In the genomic region with DNA sequence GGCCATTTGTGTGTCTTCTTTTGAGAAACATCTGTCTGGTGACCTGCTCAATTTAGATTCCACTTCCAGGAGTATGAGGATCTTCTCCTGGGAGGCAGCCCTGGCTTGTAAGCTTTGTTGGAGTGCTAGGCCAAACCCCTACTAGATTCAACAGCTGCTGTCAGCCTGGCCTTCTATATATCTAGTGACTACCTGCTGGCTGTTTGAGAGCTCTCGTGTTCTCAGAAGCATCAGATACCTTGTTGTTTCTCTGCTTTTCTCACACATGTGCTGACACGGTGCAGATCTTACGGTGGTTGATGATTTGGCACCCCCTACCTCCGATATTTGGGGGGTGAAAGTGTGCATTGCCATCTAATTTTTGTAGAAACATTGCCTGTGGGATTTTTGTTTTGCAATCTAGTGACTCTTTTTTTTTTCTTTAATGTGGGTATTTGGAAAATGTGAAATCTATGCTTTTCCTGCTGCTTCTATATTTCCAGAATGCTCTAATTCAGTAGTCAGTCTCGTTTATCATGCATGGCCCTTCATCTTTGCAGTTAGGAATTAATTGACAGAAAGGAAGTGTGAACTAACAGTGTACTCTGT, we compare ENCODE assay signal across 15 cellular contexts. TPM values are rescaled to one million over a fixed set of nuclear protein-coding genes. Genes with fewer than 3 reads are reported as not detected.
A peak's percentile ranks its signal among the peaks of the same experiment; 100 is the strongest.
DNase-seq lines count a peak whose midpoint lies in the region; ATAC-seq and TF ChIP-seq lines count a peak whose summit lies in the region.
"Had no signal": no experiment of that assay in that cellular context is flagged by ENCODE, and none has a peak within 500 bp of the region (broad histone marks: within the 10 kb centered on the region; RNA-seq: fewer than 3 reads in every experiment).

No MANE protein-coding gene starts in this region.

- CTCF ChIA-PET in AG04450 (lab: Charles Lee), result interaction anchor here (0.5 to 1.4 kb wide), 3 partner anchors 16 to 334 kb away, joined by 3 to 6 read pairs (median 5); no protein-coding TSS in a partner anchor

- no peak overlapping the region for H4K8ac ChIP-seq in mesendoderm (ENCODE audit: low read depth, low read length)

- WGBS in mesendoderm (ENCODE audit: extremely low coverage, insufficient coverage, low lambda C conversion rate), result no CpG with 5 or more reads among the region's 5 CpGs

- peaks cover 4% of the 10 kb centered on the region for H3K79me1 ChIP-seq in mesendoderm (ENCODE audit: low read length)

- DNase-seq in AG04450 (ENCODE audit: low read depth, low spot score) (peak; percentile 66), MG63 (peak; percentile 43), dedifferentiated amniotic fluid mesenchymal stem cell (ENCODE audit: extremely low spot score) (peak; percentile 33), mesendoderm (peak; percentile 71), NCI-H2227 (lab: John Stamatoyannopoulos, UW; ENCODE audit: unreplicated experiment) (no peak), hippocampal formation (lab: John Stamatoyannopoulos, UW) (no peak)
- DNase-seq: activated CD8-positive, alpha-beta memory T cell treated with anti-CD3 and anti-CD28 coated beads, Interleukin-2, amount 10 ng/mL, durations not matched to agents 7 days and 5 days; AML-193; effector CD4-positive, alpha-beta T cell; GOT3; NCI-H1105; NCI-H524 treated with DMSO at 0.1 percent for 48 hours; pancreas had no signal

- H3K27me3 ChIP-seq in AG04450 (ENCODE audit: control insufficient read depth, insufficient read depth, low read length) (no peaks in the 10 kb centered on the region), MG63 (no peaks in the 10 kb centered on the region; the same call in 1 of the 2 replicates), mesendoderm (ENCODE audit: insufficient read depth, low read length, poor library complexity) (no peaks in the 10 kb centered on the region)
- H3K27me3 ChIP-seq: pancreas had no signal

- H3K56ac ChIP-seq in mesendoderm (ENCODE audit: low read length), result no peak overlapping the region

- H2BK120ac ChIP-seq in mesendoderm (ENCODE audit: low read depth, low read length), result no peak overlapping the region

- H3K4me3 ChIP-seq in AG04450 (ENCODE audit: low read depth, low read length) (peak overlapping the region; percentile 98), MG63 (peak overlapping the region; percentile 55), mesendoderm (ENCODE audit: low read length) (no peak overlapping the region)
- H3K4me3 ChIP-seq: pancreas had no signal

- peaks cover 16% of the 10 kb centered on the region for H3K79me2 ChIP-seq in mesendoderm (ENCODE audit: control insufficient read depth, insufficient read depth, low read length)

- peaks cover 32% of the 10 kb centered on the region for H3K36me3 ChIP-seq in MG63
- H3K36me3 ChIP-seq in mesendoderm (ENCODE audit: control insufficient read depth, insufficient read depth, low read length), result peaks cover 3% of the 10 kb centered on the region

- H2AK5ac ChIP-seq in mesendoderm (ENCODE audit: low read length), result no peak overlapping the region

- no peak for TF ChIP-seq CTCF in AG04450 (IDR thresholded peaks at IDR 0.05; ENCODE audit: low read depth, low read length)

- POLR2A ChIA-PET in AG04450 (lab: Yijun Ruan, JAX), result interaction anchor here (0.7 to 3.9 kb wide), 7 partner anchors 8 to 308 kb away, joined by 3 to 18 read pairs (median 3); no protein-coding TSS in a partner anchor

- no peak overlapping the region for H3K23ac ChIP-seq in mesendoderm (ENCODE audit: low read length)

- no peak overlapping the region for H3K27ac ChIP-seq in AG04450 (ENCODE audit: low read depth, low read length)
- H3K27ac ChIP-seq in mesendoderm (ENCODE audit: low read depth, low read length), result no peak overlapping the region
- H3K27ac ChIP-seq: pancreas had no signal

- no peak overlapping the region for H3K18ac ChIP-seq in mesendoderm (ENCODE audit: low read length)

- H3K4me2 ChIP-seq in mesendoderm (ENCODE audit: low read length), result no peak overlapping the region

- no peak overlapping the region for H3K4ac ChIP-seq in mesendoderm (ENCODE audit: low read depth, low read length)

- H3K9me3 ChIP-seq in AG04450 (ENCODE audit: control insufficient read depth, insufficient read depth, low read length) (no peaks in the 10 kb centered on the region), MG63 (no peaks in the 10 kb centered on the region; the same call in 1 of the 2 replicates)
- H3K9me3 ChIP-seq: pancreas had no signal

- peaks cover 2% of the 10 kb centered on the region for H3K4me1 ChIP-seq in mesendoderm (ENCODE audit: control insufficient read depth, low read depth, low read length)

- H3K9ac ChIP-seq in mesendoderm (ENCODE audit: low read length), result no peak overlapping the region

- ATAC-seq in HG02970 (IDR thresholded peaks at IDR 0.05; ENCODE audit: low FRiP score, unreplicated experiment), result no peak
- ATAC-seq in HG03175 (IDR thresholded peaks at IDR 0.05; ENCODE audit: unreplicated experiment), result no peak
- ATAC-seq: activated CD8-positive, alpha-beta memory T cell treated with anti-CD3 and anti-CD28 coated beads, Interleukin-2, amount 10 ng/mL, durations not matched to agents 7 days and 5 days; pancreas had no signal

- no peak overlapping the region for H4K5ac ChIP-seq in mesendoderm (ENCODE audit: low read length)

- no peak overlapping the region for H2BK15ac ChIP-seq in mesendoderm (replicated peaks; ENCODE audit: low read depth)

- H2BK5ac ChIP-seq in mesendoderm (ENCODE audit: low read length), result no peak overlapping the region

RNA-seq across cellular contexts. Expression of a gene that starts 4.7 kb away (rescaled TPM):
- polyA plus RNA-seq in AG04450 (2011; rRNA removed), result 768 and 955 TPM in 2 replicates
- 515 and 518 TPM in 2 replicates for polyA minus RNA-seq in AG04450 (2011; rRNA and poly(A)+ RNA removed)
- 830 and 953 TPM in 2 replicates for total RNA-seq in MG63 (2014; rRNA removed; shearing (Covaris generic); ENCODE audit: low replicate concordance)
- polyA plus RNA-seq in mesendoderm (2013, experiment 1 of 2), result 267 TPM
- 258 TPM for polyA plus RNA-seq in mesendoderm (2013, experiment 2 of 2)
- total RNA-seq: activated CD8-positive, alpha-beta memory T cell treated with anti-CD3 and anti-CD28 coated beads, Interleukin-2, amount 10 ng/mL, durations not matched to agents 7 days and 5 days had no signal

Comparison
In these comparisons a context has a peak if more than half of its experiments do, and no peak if none do; other contexts are left out.
1. DNase-seq: peak in AG04450 (single experiment), MG63 (single experiment), dedifferentiated amniotic fluid mesenchymal stem cell (single experiment) and mesendoderm (single experiment); none in NCI-H2227 (single experiment) and hippocampal formation (0 of 2).